1 cellular context compared by ENCODE assay signal in the genomic region with DNA sequence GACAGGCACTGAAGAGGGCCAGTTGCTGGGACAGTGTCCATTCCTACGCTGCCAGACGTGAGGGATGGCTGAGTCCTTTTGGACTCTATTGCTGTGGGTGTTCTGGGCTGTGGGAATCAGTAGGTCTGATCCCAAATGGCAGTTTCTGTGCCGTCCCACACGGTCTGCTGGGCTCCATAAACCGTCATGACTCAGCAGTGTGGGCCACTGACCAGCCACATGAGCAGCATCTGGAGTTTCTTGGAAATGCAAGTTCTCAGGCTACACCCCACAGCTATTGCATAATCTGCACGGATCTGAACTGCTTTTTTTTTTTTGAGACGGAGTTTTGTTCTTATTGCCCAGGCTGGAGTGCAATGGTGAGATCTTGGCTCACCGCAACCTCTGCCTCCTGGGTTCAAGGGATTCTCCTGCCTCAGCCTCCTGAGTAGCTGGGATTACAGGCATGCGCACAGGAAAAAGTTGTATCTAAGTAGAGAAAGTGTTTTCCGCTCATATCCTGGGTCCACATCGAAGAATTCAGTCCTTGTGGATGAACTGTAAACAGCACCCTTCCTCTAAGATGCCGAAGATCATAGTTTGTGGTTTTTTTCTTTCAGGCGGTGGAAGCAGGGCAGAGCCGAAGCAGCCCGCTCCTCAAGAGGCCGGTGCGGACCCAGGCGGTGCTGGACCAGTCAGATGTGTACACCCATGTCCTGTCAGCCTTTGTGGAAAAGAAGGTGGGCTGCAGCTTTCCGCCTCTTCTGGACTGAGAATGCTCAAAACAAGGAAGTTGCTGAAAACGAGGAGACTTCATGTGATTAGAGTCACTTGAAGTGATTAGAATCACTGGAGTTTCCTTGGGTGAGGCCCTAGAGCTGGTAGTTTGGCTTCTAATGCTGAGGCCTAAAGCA.
TF ChIP-seq lines count a peak whose summit lies in the region.

No MANE protein-coding gene starts in this region.

TF ChIP-seq in K562, 482 proteins besides CTCF, POLR2A, EP300 and RAD21 (continued from another document and continues in another):
- TF ChIP-seq, protein P1, sequence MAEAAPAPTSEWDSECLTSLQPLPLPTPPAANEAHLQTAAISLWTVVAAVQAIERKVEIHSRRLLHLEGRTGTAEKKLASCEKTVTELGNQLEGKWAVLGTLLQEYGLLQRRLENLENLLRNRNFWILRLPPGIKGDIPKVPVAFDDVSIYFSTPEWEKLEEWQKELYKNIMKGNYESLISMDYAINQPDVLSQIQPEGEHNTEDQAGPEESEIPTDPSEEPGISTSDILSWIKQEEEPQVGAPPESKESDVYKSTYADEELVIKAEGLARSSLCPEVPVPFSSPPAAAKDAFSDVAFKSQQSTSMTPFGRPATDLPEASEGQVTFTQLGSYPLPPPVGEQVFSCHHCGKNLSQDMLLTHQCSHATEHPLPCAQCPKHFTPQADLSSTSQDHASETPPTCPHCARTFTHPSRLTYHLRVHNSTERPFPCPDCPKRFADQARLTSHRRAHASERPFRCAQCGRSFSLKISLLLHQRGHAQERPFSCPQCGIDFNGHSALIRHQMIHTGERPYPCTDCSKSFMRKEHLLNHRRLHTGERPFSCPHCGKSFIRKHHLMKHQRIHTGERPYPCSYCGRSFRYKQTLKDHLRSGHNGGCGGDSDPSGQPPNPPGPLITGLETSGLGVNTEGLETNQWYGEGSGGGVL (CRISPR knock-in tag; IDR thresholded peaks at IDR 0.05) = no peak
- no peak for TF ChIP-seq ESRRB (CRISPR knock-in tag; IDR thresholded peaks at IDR 0.05; ENCODE audit: borderline replicate concordance)
- TF ChIP-seq GABPB2 (CRISPR knock-in tag; conservative IDR thresholded peaks at IDR 0.05) = no peak
- peak; percentile 12 for TF ChIP-seq MEIS2 (IDR thresholded peaks at IDR 0.05; ENCODE audit: partially characterized antibody)
- TF ChIP-seq, protein P2, sequence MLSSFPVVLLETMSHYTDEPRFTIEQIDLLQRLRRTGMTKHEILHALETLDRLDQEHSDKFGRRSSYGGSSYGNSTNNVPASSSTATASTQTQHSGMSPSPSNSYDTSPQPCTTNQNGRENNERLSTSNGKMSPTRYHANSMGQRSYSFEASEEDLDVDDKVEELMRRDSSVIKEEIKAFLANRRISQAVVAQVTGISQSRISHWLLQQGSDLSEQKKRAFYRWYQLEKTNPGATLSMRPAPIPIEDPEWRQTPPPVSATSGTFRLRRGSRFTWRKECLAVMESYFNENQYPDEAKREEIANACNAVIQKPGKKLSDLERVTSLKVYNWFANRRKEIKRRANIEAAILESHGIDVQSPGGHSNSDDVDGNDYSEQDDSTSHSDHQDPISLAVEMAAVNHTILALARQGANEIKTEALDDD (IDR thresholded peaks at IDR 0.05) = peak; percentile 55
- 0 out of 4 replicates have a peak, but pooled peaks of 1 of the 2 experiments have one; percentile 45 for TF ChIP-seq MCM7 (IDR thresholded peaks at IDR 0.05)
- TF ChIP-seq SMARCC2 (IDR thresholded peaks at IDR 0.05; ENCODE audit: low read depth) = peak; percentile 80
- TF ChIP-seq, protein P3, sequence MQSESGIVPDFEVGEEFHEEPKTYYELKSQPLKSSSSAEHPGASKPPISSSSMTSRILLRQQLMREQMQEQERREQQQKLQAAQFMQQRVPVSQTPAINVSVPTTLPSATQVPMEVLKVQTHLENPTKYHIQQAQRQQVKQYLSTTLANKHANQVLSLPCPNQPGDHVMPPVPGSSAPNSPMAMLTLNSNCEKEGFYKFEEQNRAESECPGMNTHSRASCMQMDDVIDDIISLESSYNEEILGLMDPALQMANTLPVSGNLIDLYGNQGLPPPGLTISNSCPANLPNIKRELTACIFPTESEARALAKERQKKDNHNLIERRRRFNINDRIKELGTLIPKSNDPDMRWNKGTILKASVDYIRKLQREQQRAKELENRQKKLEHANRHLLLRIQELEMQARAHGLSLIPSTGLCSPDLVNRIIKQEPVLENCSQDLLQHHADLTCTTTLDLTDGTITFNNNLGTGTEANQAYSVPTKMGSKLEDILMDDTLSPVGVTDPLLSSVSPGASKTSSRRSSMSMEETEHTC (IDR thresholded peaks at IDR 0.05) = peak; percentile 53; the same call in 1 of the 2 replicates
- TF ChIP-seq ZNF324 (CRISPR knock-in tag; IDR thresholded peaks at IDR 0.05) = no peak
- no peak for TF ChIP-seq HMG20B (CRISPR knock-in tag; IDR thresholded peaks at IDR 0.05)
- 0 out of 2 replicates have a peak, but pooled peaks have one; percentile 39 for TF ChIP-seq ZKSCAN1 (IDR thresholded peaks at IDR 0.05; ENCODE audit: low read depth, low read length)
- TF ChIP-seq PURB (CRISPR knock-in tag; IDR thresholded peaks at IDR 0.05; ENCODE audit: low read depth) = no peak
- TF ChIP-seq, protein P4, sequence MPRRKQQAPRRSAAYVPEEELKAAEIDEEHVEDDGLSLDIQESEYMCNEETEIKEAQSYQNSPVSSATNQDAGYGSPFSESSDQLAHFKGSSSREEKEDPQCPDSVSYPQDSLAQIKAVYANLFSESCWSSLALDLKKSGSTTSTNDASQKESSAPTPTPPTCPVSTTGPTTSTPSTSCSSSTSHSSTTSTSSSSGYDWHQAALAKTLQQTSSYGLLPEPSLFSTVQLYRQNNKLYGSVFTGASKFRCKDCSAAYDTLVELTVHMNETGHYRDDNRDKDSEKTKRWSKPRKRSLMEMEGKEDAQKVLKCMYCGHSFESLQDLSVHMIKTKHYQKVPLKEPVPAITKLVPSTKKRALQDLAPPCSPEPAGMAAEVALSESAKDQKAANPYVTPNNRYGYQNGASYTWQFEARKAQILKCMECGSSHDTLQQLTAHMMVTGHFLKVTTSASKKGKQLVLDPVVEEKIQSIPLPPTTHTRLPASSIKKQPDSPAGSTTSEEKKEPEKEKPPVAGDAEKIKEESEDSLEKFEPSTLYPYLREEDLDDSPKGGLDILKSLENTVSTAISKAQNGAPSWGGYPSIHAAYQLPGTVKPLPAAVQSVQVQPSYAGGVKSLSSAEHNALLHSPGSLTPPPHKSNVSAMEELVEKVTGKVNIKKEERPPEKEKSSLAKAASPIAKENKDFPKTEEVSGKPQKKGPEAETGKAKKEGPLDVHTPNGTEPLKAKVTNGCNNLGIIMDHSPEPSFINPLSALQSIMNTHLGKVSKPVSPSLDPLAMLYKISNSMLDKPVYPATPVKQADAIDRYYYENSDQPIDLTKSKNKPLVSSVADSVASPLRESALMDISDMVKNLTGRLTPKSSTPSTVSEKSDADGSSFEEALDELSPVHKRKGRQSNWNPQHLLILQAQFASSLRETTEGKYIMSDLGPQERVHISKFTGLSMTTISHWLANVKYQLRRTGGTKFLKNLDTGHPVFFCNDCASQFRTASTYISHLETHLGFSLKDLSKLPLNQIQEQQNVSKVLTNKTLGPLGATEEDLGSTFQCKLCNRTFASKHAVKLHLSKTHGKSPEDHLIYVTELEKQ (CRISPR knock-in tag; IDR thresholded peaks at IDR 0.05) = no peak
- TF ChIP-seq MCM3 (IDR thresholded peaks at IDR 0.05) = no peak
- no peak for TF ChIP-seq ZNF354B (CRISPR knock-in tag; IDR thresholded peaks at IDR 0.05)
- no peak for TF ChIP-seq STAG1 (CRISPR knock-in tag; IDR thresholded peaks at IDR 0.05; ENCODE audit: borderline replicate concordance)
- TF ChIP-seq, protein P5, sequence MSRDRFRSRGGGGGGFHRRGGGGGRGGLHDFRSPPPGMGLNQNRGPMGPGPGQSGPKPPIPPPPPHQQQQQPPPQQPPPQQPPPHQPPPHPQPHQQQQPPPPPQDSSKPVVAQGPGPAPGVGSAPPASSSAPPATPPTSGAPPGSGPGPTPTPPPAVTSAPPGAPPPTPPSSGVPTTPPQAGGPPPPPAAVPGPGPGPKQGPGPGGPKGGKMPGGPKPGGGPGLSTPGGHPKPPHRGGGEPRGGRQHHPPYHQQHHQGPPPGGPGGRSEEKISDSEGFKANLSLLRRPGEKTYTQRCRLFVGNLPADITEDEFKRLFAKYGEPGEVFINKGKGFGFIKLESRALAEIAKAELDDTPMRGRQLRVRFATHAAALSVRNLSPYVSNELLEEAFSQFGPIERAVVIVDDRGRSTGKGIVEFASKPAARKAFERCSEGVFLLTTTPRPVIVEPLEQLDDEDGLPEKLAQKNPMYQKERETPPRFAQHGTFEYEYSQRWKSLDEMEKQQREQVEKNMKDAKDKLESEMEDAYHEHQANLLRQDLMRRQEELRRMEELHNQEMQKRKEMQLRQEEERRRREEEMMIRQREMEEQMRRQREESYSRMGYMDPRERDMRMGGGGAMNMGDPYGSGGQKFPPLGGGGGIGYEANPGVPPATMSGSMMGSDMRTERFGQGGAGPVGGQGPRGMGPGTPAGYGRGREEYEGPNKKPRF (IDR thresholded peaks at IDR 0.05; ENCODE audit: low read depth, low read length) = no peak
- no peak for TF ChIP-seq KLF6 (CRISPR knock-in tag; IDR thresholded peaks at IDR 0.05; ENCODE audit: borderline replicate concordance)
- TF ChIP-seq, protein P6, sequence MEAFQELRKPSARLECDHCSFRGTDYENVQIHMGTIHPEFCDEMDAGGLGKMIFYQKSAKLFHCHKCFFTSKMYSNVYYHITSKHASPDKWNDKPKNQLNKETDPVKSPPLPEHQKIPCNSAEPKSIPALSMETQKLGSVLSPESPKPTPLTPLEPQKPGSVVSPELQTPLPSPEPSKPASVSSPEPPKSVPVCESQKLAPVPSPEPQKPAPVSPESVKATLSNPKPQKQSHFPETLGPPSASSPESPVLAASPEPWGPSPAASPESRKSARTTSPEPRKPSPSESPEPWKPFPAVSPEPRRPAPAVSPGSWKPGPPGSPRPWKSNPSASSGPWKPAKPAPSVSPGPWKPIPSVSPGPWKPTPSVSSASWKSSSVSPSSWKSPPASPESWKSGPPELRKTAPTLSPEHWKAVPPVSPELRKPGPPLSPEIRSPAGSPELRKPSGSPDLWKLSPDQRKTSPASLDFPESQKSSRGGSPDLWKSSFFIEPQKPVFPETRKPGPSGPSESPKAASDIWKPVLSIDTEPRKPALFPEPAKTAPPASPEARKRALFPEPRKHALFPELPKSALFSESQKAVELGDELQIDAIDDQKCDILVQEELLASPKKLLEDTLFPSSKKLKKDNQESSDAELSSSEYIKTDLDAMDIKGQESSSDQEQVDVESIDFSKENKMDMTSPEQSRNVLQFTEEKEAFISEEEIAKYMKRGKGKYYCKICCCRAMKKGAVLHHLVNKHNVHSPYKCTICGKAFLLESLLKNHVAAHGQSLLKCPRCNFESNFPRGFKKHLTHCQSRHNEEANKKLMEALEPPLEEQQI (IDR thresholded peaks at IDR 0.05) = no peak
- peak; percentile 77 for TF ChIP-seq FOXJ2 (tag; IDR thresholded peaks at IDR 0.05)
- peak; percentile 62 for TF ChIP-seq TCF3 (CRISPR knock-in tag; IDR thresholded peaks at IDR 0.05)
- TF ChIP-seq FOXK2 (conservative IDR thresholded peaks at IDR 0.05 in 1 of 2, IDR thresholded peaks at IDR 0.05 in 1 of 2; ENCODE audit: low read depth in 2 of 2) = peak; percentile 51 to 85; a peak in 3 of 4 replicates
- no peak for TF ChIP-seq ZNF584 (CRISPR knock-in tag; IDR thresholded peaks at IDR 0.05; ENCODE audit: low read depth)
- TF ChIP-seq DMBX1 (CRISPR knock-in tag; IDR thresholded peaks at IDR 0.05; ENCODE audit: borderline replicate concordance) = peak; percentile 75
- 0 out of 2 replicates have a peak, but pooled peaks have one; percentile 28 for TF ChIP-seq ZNF143 (CRISPR knock-in tag; IDR thresholded peaks at IDR 0.05)
- no peak for TF ChIP-seq ZNF764 (CRISPR knock-in tag; IDR thresholded peaks at IDR 0.05; ENCODE audit: low read depth)
- 0 out of 2 replicates have a peak, but pooled peaks have one; percentile 49 for TF ChIP-seq MTA2 (IDR thresholded peaks at IDR 0.05; ENCODE audit: low read depth)
- TF ChIP-seq, protein P7, sequence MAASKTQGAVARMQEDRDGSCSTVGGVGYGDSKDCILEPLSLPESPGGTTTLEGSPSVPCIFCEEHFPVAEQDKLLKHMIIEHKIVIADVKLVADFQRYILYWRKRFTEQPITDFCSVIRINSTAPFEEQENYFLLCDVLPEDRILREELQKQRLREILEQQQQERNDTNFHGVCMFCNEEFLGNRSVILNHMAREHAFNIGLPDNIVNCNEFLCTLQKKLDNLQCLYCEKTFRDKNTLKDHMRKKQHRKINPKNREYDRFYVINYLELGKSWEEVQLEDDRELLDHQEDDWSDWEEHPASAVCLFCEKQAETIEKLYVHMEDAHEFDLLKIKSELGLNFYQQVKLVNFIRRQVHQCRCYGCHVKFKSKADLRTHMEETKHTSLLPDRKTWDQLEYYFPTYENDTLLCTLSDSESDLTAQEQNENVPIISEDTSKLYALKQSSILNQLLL (CRISPR knock-in tag; IDR thresholded peaks at IDR 0.05; ENCODE audit: borderline replicate concordance) = no peak
- TF ChIP-seq, protein P8, sequence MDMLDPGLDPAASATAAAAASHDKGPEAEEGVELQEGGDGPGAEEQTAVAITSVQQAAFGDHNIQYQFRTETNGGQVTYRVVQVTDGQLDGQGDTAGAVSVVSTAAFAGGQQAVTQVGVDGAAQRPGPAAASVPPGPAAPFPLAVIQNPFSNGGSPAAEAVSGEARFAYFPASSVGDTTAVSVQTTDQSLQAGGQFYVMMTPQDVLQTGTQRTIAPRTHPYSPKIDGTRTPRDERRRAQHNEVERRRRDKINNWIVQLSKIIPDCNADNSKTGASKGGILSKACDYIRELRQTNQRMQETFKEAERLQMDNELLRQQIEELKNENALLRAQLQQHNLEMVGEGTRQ (CRISPR knock-in tag; IDR thresholded peaks at IDR 0.05) = 0 out of 2 replicates have a peak, but pooled peaks have one; percentile 13
- no peak for TF ChIP-seq ZNF121 (CRISPR knock-in tag; conservative IDR thresholded peaks at IDR 0.05)
- TF ChIP-seq ZNF133 (CRISPR knock-in tag; IDR thresholded peaks at IDR 0.05) = no peak
- TF ChIP-seq, protein P9, sequence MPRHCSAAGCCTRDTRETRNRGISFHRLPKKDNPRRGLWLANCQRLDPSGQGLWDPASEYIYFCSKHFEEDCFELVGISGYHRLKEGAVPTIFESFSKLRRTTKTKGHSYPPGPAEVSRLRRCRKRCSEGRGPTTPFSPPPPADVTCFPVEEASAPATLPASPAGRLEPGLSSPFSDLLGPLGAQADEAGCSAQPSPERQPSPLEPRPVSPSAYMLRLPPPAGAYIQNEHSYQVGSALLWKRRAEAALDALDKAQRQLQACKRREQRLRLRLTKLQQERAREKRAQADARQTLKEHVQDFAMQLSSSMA (CRISPR knock-in tag; IDR thresholded peaks at IDR 0.05) = no peak
- TF ChIP-seq, protein P10, sequence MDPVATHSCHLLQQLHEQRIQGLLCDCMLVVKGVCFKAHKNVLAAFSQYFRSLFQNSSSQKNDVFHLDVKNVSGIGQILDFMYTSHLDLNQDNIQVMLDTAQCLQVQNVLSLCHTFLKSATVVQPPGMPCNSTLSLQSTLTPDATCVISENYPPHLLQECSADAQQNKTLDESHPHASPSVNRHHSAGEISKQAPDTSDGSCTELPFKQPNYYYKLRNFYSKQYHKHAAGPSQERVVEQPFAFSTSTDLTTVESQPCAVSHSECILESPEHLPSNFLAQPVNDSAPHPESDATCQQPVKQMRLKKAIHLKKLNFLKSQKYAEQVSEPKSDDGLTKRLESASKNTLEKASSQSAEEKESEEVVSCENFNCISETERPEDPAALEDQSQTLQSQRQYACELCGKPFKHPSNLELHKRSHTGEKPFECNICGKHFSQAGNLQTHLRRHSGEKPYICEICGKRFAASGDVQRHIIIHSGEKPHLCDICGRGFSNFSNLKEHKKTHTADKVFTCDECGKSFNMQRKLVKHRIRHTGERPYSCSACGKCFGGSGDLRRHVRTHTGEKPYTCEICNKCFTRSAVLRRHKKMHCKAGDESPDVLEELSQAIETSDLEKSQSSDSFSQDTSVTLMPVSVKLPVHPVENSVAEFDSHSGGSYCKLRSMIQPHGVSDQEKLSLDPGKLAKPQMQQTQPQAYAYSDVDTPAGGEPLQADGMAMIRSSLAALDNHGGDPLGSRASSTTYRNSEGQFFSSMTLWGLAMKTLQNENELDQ (CRISPR knock-in tag; IDR thresholded peaks at IDR 0.05; ENCODE audit: borderline replicate concordance) = no peak
- no peak for TF ChIP-seq EZH2 (IDR thresholded peaks at IDR 0.05; ENCODE audit: borderline replicate concordance, low read depth, low read length)
- TF ChIP-seq BRCA1 (IDR thresholded peaks at IDR 0.05) = no peak
- TF ChIP-seq BRCA1 (CRISPR knock-in tag; IDR thresholded peaks at IDR 0.05) = no peak
- no peak for TF ChIP-seq ZNF589 (CRISPR knock-in tag; IDR thresholded peaks at IDR 0.05; ENCODE audit: low read depth)
- TF ChIP-seq ATF7 (IDR thresholded peaks at IDR 0.05) = peak; percentile 93
- TF ChIP-seq CBX5 (IDR thresholded peaks at IDR 0.05; ENCODE audit: borderline replicate concordance, low read depth) = no peak
- 0 out of 2 replicates have a peak, but pooled peaks have one; percentile 16 for TF ChIP-seq EGR1 (conservative IDR thresholded peaks at IDR 0.05)
